ENCODE assay signal across 21 cellular contexts in the genomic region with DNA sequence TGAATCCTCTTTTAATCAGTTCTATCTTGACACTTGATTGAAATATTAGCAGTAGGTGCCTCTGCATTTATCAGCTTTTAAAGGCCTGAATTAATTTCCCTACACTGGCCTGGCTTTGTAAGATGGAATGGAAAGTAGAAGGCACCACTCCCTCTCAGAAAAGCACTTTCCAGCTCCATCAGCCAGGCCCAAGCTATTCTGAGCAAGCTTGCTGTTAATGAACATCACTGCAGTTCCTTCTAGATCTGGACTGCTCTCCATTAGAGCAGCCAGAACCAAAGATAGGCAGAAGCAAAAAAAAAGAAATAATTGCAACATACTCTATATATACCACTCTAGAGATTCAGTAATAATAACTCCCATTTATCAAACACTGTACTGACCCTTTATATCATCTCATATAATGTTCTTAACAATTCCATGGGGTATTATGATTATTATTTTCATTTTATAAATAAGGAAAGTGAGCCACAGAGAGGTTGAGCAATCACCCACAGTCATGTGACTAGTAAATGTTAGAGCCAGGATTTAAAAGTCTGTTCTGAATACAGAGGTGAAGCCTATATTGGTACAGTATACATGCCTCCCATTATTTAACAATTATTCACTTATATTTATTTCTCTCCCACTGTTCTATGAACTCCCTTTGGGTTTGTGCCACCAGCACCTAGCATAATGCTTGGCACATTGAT. TPM values are rescaled to one million over a fixed set of nuclear protein-coding genes. Genes with fewer than 3 reads are reported as not detected.
DNase-seq lines count a peak whose midpoint lies in the region; ATAC-seq, FAIRE-seq and TF ChIP-seq lines count a peak whose summit lies in the region.
"Had no signal": no experiment of that assay in that cellular context is flagged by ENCODE, and none has a peak within 500 bp of the region (broad histone marks: within the 10 kb centered on the region; RNA-seq: fewer than 3 reads in every experiment).

No MANE protein-coding gene starts in this region.

- no peak for TF ChIP-seq CTCF in HepG2 (CRISPR knock-in tag; IDR thresholded peaks at IDR 0.05)
- no peak for TF ChIP-seq CTCF in right lobe of liver (IDR thresholded peaks at IDR 0.05)
- TF ChIP-seq CTCF in nephron (IDR thresholded peaks at IDR 0.05; ENCODE audit: unreplicated experiment in 3 of 3): no peak

- no peak overlapping the region for H2AFZ ChIP-seq in HepG2 (ENCODE audit: low read length)

- peak overlapping the region; percentile 68; the same call in 1 of the 2 replicates for H3K4me2 ChIP-seq in HepG2 (ENCODE audit: low read depth, low read length)

- H3K79me2 ChIP-seq in HepG2 (ENCODE audit: insufficient read depth, low read length): peaks cover 36% of the 10 kb centered on the region

- BruUV-seq in HepG2 (replicated peaks; lab: Mats Ljungman, UMichigan): no TSS peak

- H3K4me3 ChIP-seq in HepG2 (replicated peaks in 1 of 3; ENCODE audit: insufficient read depth in 1 of 3, low read depth in 2 of 3, low read length in 3 of 3) (no peak overlapping the region), right lobe of liver (no peak overlapping the region), adipocyte (ENCODE audit: low read length) (no peak overlapping the region)

- no peaks in the 10 kb centered on the region for H3K27me3 Mint-ChIP-seq in nephron (ENCODE audit: low read depth)
- H3K27me3 Mint-ChIP-seq: CD4-positive, CD25-positive, alpha-beta regulatory T cell; CD8-positive, alpha-beta memory T cell had no signal

- no peaks in the 10 kb centered on the region for H3K36me3 Mint-ChIP-seq in nephron (ENCODE audit: low read depth)
- H3K36me3 Mint-ChIP-seq: CD4-positive, CD25-positive, alpha-beta regulatory T cell; CD8-positive, alpha-beta memory T cell had no signal

- H3K4me1 Mint-ChIP-seq in nephron: peaks cover 10% of the 10 kb centered on the region
- H3K4me1 Mint-ChIP-seq: CD4-positive, CD25-positive, alpha-beta regulatory T cell had no signal

- H3K9me3 ChIP-seq in HepG2 (ENCODE audit: low read length) (no peaks in the 10 kb centered on the region), right lobe of liver (no peaks in the 10 kb centered on the region), adipocyte (ENCODE audit: control insufficient read depth, low read length) (no peaks in the 10 kb centered on the region)
- H3K9me3 ChIP-seq: BE2C had no signal

- H3K27ac ChIP-seq in HepG2 (ENCODE audit: extremely low read length, insufficient read depth, low read length) (peak overlapping the region; percentile 77), right lobe of liver (no peak overlapping the region)

- no peaks in the 10 kb centered on the region for H3K36me3 ChIP-seq in HepG2 (replicated peaks in 1 of 2; ENCODE audit: control insufficient read depth in 1 of 2, insufficient read depth in 2 of 2, low read length in 2 of 2)
- no peaks in the 10 kb centered on the region for H3K36me3 ChIP-seq in right lobe of liver
- H3K36me3 ChIP-seq in adipocyte (ENCODE audit: control insufficient read depth, insufficient read depth, low read length, severe bottlenecking): no peaks in the 10 kb centered on the region
- H3K36me3 ChIP-seq: BE2C had no signal

- FAIRE-seq in HepG2 (lab: Jason Lieb, UNC): no peak
- FAIRE-seq: GM12891, GM18507, H1 had no signal

- DNase-seq in HepG2 (ENCODE audit: low spot score) (no peak), right lobe of liver (no peak), adipocyte (ENCODE audit: low read depth) (peak; percentile 25), Kasumi-1 (lab: John Stamatoyannopoulos, UW) (no peak)
- no peak for DNase-seq in stimulated activated CD4-positive, alpha-beta T cell treated with anti-CD3 and anti-CD28 coated beads, Interleukin-1b, Interleukin-23, amount 100 ng/mL, for 48 hours
- DNase-seq: ACHN; BE2C; C1 segment of cervical spinal cord; CD4-positive, CD25-positive, alpha-beta regulatory T cell; CD8-positive, alpha-beta memory T cell; COR-L47; DMS 273 treated with DMSO at 0.1 percent for 48 hours; DMS53; EL; H9 had no signal

- no peaks in the 10 kb centered on the region for H3K9me3 Mint-ChIP-seq in nephron
- H3K9me3 Mint-ChIP-seq: CD4-positive, CD25-positive, alpha-beta regulatory T cell; CD8-positive, alpha-beta memory T cell; H9 had no signal

- CTCF ChIA-PET in HepG2 (lab: Yijun Ruan, JAX; ENCODE audit: low intra/inter-chr PET ratio, low total read pairs): no interaction called here

- in situ Hi-C loops in HepG2 (cut with HindIII; ENCODE audit: extremely low pct_ligation_motif_present, low pct_unique_long_range_greater_than_20kb): loop anchor here (5.0 kb wide), 1 partner anchor 43 kb away; no protein-coding TSS in a partner anchor

- TF ChIP-seq POLR2A in HepG2 (IDR thresholded peaks at IDR 0.05; ENCODE audit: insufficient read depth in 1 of 2, low read depth in 2 of 2, low read length in 2 of 2) (no peak), right lobe of liver (IDR thresholded peaks at IDR 0.05) (no peak)

- POLR2A ChIA-PET in HepG2 (lab: Yijun Ruan, JAX): interaction anchor here (1.0 to 8.5 kb wide), 4 partner anchors 18 to 43 kb away, joined by 3 to 216 read pairs (median 5); a partner anchor contains a TSS

- TF ChIP-seq EP300 in HepG2 (IDR thresholded peaks at IDR 0.05; ENCODE audit: low read depth in 2 of 2, low read length in 2 of 2) (no peak), HepG2 (CRISPR knock-in tag; IDR thresholded peaks at IDR 0.05; ENCODE audit: borderline replicate concordance) (no peak)

- H3K4me1 ChIP-seq in HepG2 (ENCODE audit: insufficient read depth, low read length) (peaks cover 65% of the 10 kb centered on the region), right lobe of liver (no peaks in the 10 kb centered on the region), adipocyte (ENCODE audit: control insufficient read depth, insufficient read depth, low read length) (peaks cover 15% of the 10 kb centered on the region)
- H3K4me1 ChIP-seq: BE2C had no signal

- H3K27me3 ChIP-seq in HepG2 (ENCODE audit: control insufficient read depth in 1 of 2, insufficient read depth in 2 of 2, low read length in 2 of 2) (no peaks in the 10 kb centered on the region), right lobe of liver (no peaks in the 10 kb centered on the region), adipocyte (replicated peaks; ENCODE audit: control insufficient read depth, insufficient read depth, low read length) (peaks cover 10% of the 10 kb centered on the region)
- H3K27me3 ChIP-seq: BE2C had no signal

- no peak for TF ChIP-seq RAD21 in HepG2 (CRISPR knock-in tag; IDR thresholded peaks at IDR 0.05)

- no peaks in the 10 kb centered on the region for H4K20me1 ChIP-seq in HepG2 (ENCODE audit: insufficient read depth, low read length)

- intact Hi-C loops in HepG2 (cut with micrococcal nuclease; ENCODE audit: unreplicated experiment) (loop anchor here (10.0 kb wide), 1 partner anchor 200 kb away; no protein-coding TSS in a partner anchor), right lobe of liver (cut with DNase I) (no loop called here)

- H3K9ac ChIP-seq in HepG2 (ENCODE audit: insufficient read depth, low read depth, low read length): no peak overlapping the region
- no peak overlapping the region for H3K9ac ChIP-seq in adipocyte (ENCODE audit: low read length)

- H3K27ac Mint-ChIP-seq in nephron: peak overlapping the region in 2 of 3 experiments; percentile 14 to 79
- H3K27ac Mint-ChIP-seq: CD4-positive, CD25-positive, alpha-beta regulatory T cell; CD8-positive, alpha-beta memory T cell; H9 had no signal

- ATAC-seq in HepG2 (no peak), right lobe of liver (no peak), esophagus mucosa (no peak)

- H3K4me3 Mint-ChIP-seq in nephron: no peak overlapping the region
- H3K4me3 Mint-ChIP-seq: CD4-positive, CD25-positive, alpha-beta regulatory T cell; CD8-positive, alpha-beta memory T cell; H9 had no signal

TF ChIP-seq in HepG2, 621 proteins besides CTCF, POLR2A, EP300 and RAD21:
- TF ChIP-seq BORCS8-MEF2B (CRISPR knock-in tag; IDR thresholded peaks at IDR 0.05): no peak
- no peak for TF ChIP-seq KAT7 (CRISPR knock-in tag; IDR thresholded peaks at IDR 0.05; ENCODE audit: borderline replicate concordance)
- no peak for TF ChIP-seq SMYD3 (CRISPR knock-in tag; IDR thresholded peaks at IDR 0.05)
- no peak for TF ChIP-seq TARDBP (CRISPR knock-in tag; IDR thresholded peaks at IDR 0.05)
- TF ChIP-seq CCAR2 (optimal IDR thresholded peaks at IDR 0.05; ENCODE audit: low read depth, low read length): no peak
- TF ChIP-seq FOXA1 (IDR thresholded peaks at IDR 0.05): no peak
- TF ChIP-seq FOXA1 (CRISPR knock-in tag; IDR thresholded peaks at IDR 0.05): no peak
- TF ChIP-seq CEBPG (CRISPR knock-in tag; IDR thresholded peaks at IDR 0.05): peak; percentile 68
- TF ChIP-seq CEBPB (IDR thresholded peaks at IDR 0.05; ENCODE audit: borderline replicate concordance, low read depth, low read length): peak; percentile 55; the same call in 1 of the 2 replicates
- TF ChIP-seq ZNF556 (CRISPR knock-in tag; IDR thresholded peaks at IDR 0.05; ENCODE audit: borderline replicate concordance): no peak
- no peak for TF ChIP-seq HIVEP1 (CRISPR knock-in tag; IDR thresholded peaks at IDR 0.05)
TF ChIP-seq in HepG2: peak in this region for 2.

RNA-seq across cellular contexts. Expression of a gene that starts 39.4 kb away (rescaled TPM):
- total RNA-seq in HepG2 (2016; rRNA removed; fragmentation: Illumina TruSeq; extraction: Trizol): 805 and 1,799 TPM in 2 replicates
- 284 and 320 TPM in 2 replicates for total RNA-seq in HepG2 (2016; cell fraction: cytosol; rRNA removed; fragmentation: Illumina TruSeq; extraction: Trizol; ENCODE audit: low read depth)
- 792 and 1,776 TPM in 2 replicates for total RNA-seq in HepG2 (2016; cell fraction: insoluble cytoplasmic fraction; rRNA removed; fragmentation: Illumina TruSeq; extraction: Trizol)
- 290 and 301 TPM in 2 replicates for total RNA-seq in HepG2 (2016; cell fraction: membrane; rRNA removed; fragmentation: Illumina TruSeq; extraction: Trizol)
- 1,828 and 2,106 TPM in 2 replicates for total RNA-seq in HepG2 (2016; cell fraction: nucleus; rRNA removed; fragmentation: Illumina TruSeq; extraction: Trizol)
- polyA plus RNA-seq in HepG2 (2011; rRNA removed): 3,263 and 3,554 TPM in 2 replicates
- 2,062 and 3,587 TPM in 2 replicates for polyA plus RNA-seq in HepG2 (2011; cell fraction: cytosol; rRNA removed)
- 820 and 1,167 TPM in 2 replicates for polyA plus RNA-seq in HepG2 (2011; cell fraction: nucleus; rRNA removed)
- 3,341 and 3,897 TPM in 2 replicates for polyA plus RNA-seq in HepG2 (2012)
- polyA plus RNA-seq in HepG2 (2016; cell fraction: cytosol; fragmentation: Illumina TruSeq; extraction: Trizol; ENCODE audit: low read depth): 118 and 136 TPM in 2 replicates
- 843 and 853 TPM in 2 replicates for polyA plus RNA-seq in HepG2 (2016; cell fraction: insoluble cytoplasmic fraction; fragmentation: Illumina TruSeq; extraction: Trizol; ENCODE audit: low read depth)
- polyA plus RNA-seq in HepG2 (2016; cell fraction: membrane; fragmentation: Illumina TruSeq; extraction: Trizol; ENCODE audit: low read depth): 164 and 169 TPM in 2 replicates
- polyA plus RNA-seq in HepG2 (2016; cell fraction: nucleus; fragmentation: Illumina TruSeq; extraction: Trizol; ENCODE audit: insufficient read depth, low read depth): 1,823 and 1,891 TPM in 2 replicates
- 0.72 and 1,012 TPM in 2 replicates for polyA minus RNA-seq in HepG2 (2011; rRNA and poly(A)+ RNA removed; ENCODE audit: low replicate concordance)
- 1,199 and 1,788 TPM in 2 replicates for polyA minus RNA-seq in HepG2 (2011; cell fraction: cytosol; rRNA and poly(A)+ RNA removed)
- 1,194 and 1,668 TPM in 2 replicates for polyA minus RNA-seq in HepG2 (2011; cell fraction: nucleus; rRNA and poly(A)+ RNA removed)
- total RNA-seq in right lobe of liver: 1 to 10 TPM in 4 of 6 experiments, under 1 TPM in 2; 0.31 to 6.8 (median 1.8) TPM
- 0.28 TPM for total RNA-seq in esophagus mucosa
- total RNA-seq: A172; CD8-positive, alpha-beta memory T cell had no signal
- polyA plus RNA-seq: CD8-positive, alpha-beta memory T cell had no signal

Comparison
In these comparisons a context has a peak if more than half of its experiments do, and no peak if none do; other contexts are left out.
1. RNA of a gene that starts 39.4 kb away (total RNA-seq): 284 to 2,106 TPM in HepG2; 0.31 to 6.8 TPM in right lobe of liver and 0.28 TPM in esophagus mucosa (single experiment); every median in the first group is over 10 times any median in the second.